Comparison of ENCODE assay signal across 8 cellular contexts in the genomic region with DNA sequence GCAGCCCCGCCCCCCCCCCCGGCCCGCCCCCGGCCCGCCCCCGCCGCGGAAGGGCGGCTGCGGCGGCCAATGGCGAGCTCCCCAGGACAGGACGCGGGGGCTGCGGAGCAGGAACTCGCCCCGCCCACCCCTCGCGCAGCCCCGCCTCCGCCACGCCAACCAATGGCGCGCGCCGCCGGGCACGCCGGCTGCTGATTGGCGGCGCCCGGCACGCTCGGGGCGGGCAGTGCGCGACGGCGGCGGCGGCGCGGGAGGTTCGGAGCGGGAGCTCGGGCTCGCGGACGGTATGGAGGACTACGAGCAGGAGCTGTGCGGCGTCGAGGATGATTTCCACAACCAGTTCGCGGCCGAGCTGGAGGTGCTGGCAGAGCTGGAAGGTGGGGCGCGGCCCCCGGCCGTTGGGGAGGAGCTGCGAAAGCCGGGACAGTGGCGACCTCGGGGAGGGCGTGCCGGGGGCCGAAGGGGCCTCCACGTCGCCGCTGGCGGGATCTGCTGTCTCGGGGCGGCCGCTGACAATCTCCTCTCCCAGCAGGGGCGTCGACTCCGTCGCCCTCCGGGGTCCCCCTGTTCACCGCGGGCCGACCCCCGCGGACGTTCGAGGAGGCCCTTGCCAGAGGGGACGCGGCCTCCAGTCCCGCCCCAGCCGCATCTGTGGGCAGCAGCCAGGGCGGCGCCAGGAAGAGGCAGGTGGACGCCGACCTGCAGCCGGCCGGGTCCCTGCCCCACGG. TPM values are rescaled to one million over a fixed set of nuclear protein-coding genes. Genes with fewer than 3 reads are reported as not detected.
DNase-seq lines count a peak whose midpoint lies in the region; ATAC-seq and TF ChIP-seq lines count a peak whose summit lies in the region.

Gene CHTF18, plus strand, starts transcription at position 222 of the 728 bp plus-strand sequence. Its CDS starts 65 bp downstream, at position 287.

- H3K4me1 Mint-ChIP-seq in activated CD4-positive, alpha-beta memory T cell treated with anti-CD3 and anti-CD28 coated beads for 36 hours (ENCODE audit: low read depth): peaks cover 5% of the 10 kb centered on the region

- no peaks in the 10 kb centered on the region for H3K9me3 ChIP-seq in liver (ENCODE audit: control insufficient read depth in 4 of 4, low read length in 3 of 4)

- intact Hi-C loops in activated CD4-positive, alpha-beta memory T cell treated with anti-CD3 and anti-CD28 coated beads for 36 hours (cut with micrococcal nuclease): no loop called here

- peaks cover 11% of the 10 kb centered on the region for H3K36me3 Mint-ChIP-seq in activated CD4-positive, alpha-beta memory T cell treated with anti-CD3 and anti-CD28 coated beads for 36 hours

- peak within 1 kb of the TSS; percentile 60 for H3K27ac Mint-ChIP-seq in activated CD4-positive, alpha-beta memory T cell treated with anti-CD3 and anti-CD28 coated beads for 36 hours

- H3K36me3 ChIP-seq in liver (ENCODE audit: control insufficient read depth in 4 of 4, insufficient read depth in 3 of 4, low read depth in 1 of 4, low read length in 3 of 4): peaks cover 0 to 3% (median 0%) of the 10 kb centered on the region in 4 donors

- peak within 1 kb of the TSS; percentile 87 for H3K4me3 Mint-ChIP-seq in activated CD4-positive, alpha-beta memory T cell treated with anti-CD3 and anti-CD28 coated beads for 36 hours

- H3K4me1 ChIP-seq in liver (ENCODE audit: control insufficient read depth in 4 of 4, insufficient read depth in 4 of 4, low read length in 3 of 4): peaks cover 6 to 21% (median 18%) of the 10 kb centered on the region in 4 donors

- DNase-seq in C1 segment of cervical spinal cord (lab: John Stamatoyannopoulos, UW) (peak; percentile 14 to 97 (median 82)), NCI-H774 (lab: John Stamatoyannopoulos, UW) (peak; percentile 72), dermis microvascular lymphatic vessel endothelial cell (ENCODE audit: low read depth in 2 of 2) (peak; percentile 74 to 95)
- DNase-seq in activated CD4-positive, alpha-beta memory T cell treated with anti-CD3 and anti-CD28 coated beads for 36 hours: peak; percentile 97
- DNase-seq in stimulated activated CD4-positive, alpha-beta T cell treated with anti-CD3 and anti-CD28 coated beads, Interleukin-2, amount 100 ng/mL, for 48 hours: peak; percentile 90 to 94

- H3K9ac ChIP-seq in liver (ENCODE audit: low read depth in 1 of 2, low read length in 2 of 2): peak within 1 kb of the TSS; percentile 59 to 71

- H3K27me3 ChIP-seq in liver (ENCODE audit: control insufficient read depth in 4 of 4, insufficient read depth in 4 of 4, low read length in 3 of 4): no peaks in the 10 kb centered on the region

- CTCF ChIA-PET in activated CD4-positive, alpha-beta memory T cell treated with anti-CD3 and anti-CD28 coated beads for 36 hours (lab: Charles Lee): interaction anchor here (0.7 to 8.0 kb wide), 6 partner anchors 15 to 74 kb away, joined by 3 to 120 read pairs (median 4); partner anchors contain the start of genes ANTKMT and METRN

- WGBS in liver: 1% methylated on average over 96 of the region's 97 CpGs

- no peak for TF ChIP-seq RAD21 in liver (IDR thresholded peaks at IDR 0.05)

- no peaks in the 10 kb centered on the region for H3K27me3 Mint-ChIP-seq in activated CD4-positive, alpha-beta memory T cell treated with anti-CD3 and anti-CD28 coated beads for 36 hours

- peak; percentile 79 for ATAC-seq in GM19397 (IDR thresholded peaks at IDR 0.05; ENCODE audit: unreplicated experiment)
- peak; percentile 58 for ATAC-seq in HG03565 (IDR thresholded peaks at IDR 0.05; ENCODE audit: unreplicated experiment)

- H3K4me3 ChIP-seq in liver (ENCODE audit: low read depth in 1 of 3, low read length in 3 of 3): peak within 1 kb of the TSS; percentile 81 to 97 (median 92)

- no peaks in the 10 kb centered on the region for H3K9me3 Mint-ChIP-seq in activated CD4-positive, alpha-beta memory T cell treated with anti-CD3 and anti-CD28 coated beads for 36 hours

- H3K27ac ChIP-seq in liver (ENCODE audit: low read depth in 1 of 2, low read length in 2 of 2): peak within 1 kb of the TSS in 1 of 2 donors; percentile 8

- TF ChIP-seq CTCF in liver (IDR thresholded peaks at IDR 0.05; ENCODE audit: low read depth, low read length, missing input control): no peak

- POLR2A ChIA-PET in activated CD4-positive, alpha-beta memory T cell treated with anti-CD3 and anti-CD28 coated beads for 36 hours (lab: Charles Lee): interaction anchor here (0.5 to 1.5 kb wide), 7 partner anchors 12 to 1804 kb away, joined by 3 to 7 read pairs (median 5); partner anchors contain the start of genes ANTKMT and GNG13

TF ChIP-seq in liver, 16 proteins besides CTCF, POLR2A, EP300 and RAD21:
- TF ChIP-seq, protein P1, sequence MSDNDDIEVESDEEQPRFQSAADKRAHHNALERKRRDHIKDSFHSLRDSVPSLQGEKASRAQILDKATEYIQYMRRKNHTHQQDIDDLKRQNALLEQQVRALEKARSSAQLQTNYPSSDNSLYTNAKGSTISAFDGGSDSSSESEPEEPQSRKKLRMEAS (IDR thresholded peaks at IDR 0.05): no peak
- TF ChIP-seq GABPA (IDR thresholded peaks at IDR 0.05 in 1 of 2, conservative IDR thresholded peaks at IDR 0.05 in 1 of 2) (no peak), YY1 (IDR thresholded peaks at IDR 0.05) (no peak), REST (IDR thresholded peaks at IDR 0.05) (no peak), RXRA (IDR thresholded peaks at IDR 0.05) (no peak), TAF1 (conservative IDR thresholded peaks at IDR 0.05) (no peak), HNF4G (IDR thresholded peaks at IDR 0.05) (no peak), SP1 (IDR thresholded peaks at IDR 0.05) (no peak), FOXA2 (IDR thresholded peaks at IDR 0.05) (no peak), FOXA1 (IDR thresholded peaks at IDR 0.05) (no peak), JUND (IDR thresholded peaks at IDR 0.05) (no peak), HNF4A (conservative IDR thresholded peaks at IDR 0.05) (no peak)
- TF ChIP-seq, protein P2, sequence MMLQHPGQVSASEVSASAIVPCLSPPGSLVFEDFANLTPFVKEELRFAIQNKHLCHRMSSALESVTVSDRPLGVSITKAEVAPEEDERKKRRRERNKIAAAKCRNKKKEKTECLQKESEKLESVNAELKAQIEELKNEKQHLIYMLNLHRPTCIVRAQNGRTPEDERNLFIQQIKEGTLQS (IDR thresholded peaks at IDR 0.05): no peak
- TF ChIP-seq, protein P3, sequence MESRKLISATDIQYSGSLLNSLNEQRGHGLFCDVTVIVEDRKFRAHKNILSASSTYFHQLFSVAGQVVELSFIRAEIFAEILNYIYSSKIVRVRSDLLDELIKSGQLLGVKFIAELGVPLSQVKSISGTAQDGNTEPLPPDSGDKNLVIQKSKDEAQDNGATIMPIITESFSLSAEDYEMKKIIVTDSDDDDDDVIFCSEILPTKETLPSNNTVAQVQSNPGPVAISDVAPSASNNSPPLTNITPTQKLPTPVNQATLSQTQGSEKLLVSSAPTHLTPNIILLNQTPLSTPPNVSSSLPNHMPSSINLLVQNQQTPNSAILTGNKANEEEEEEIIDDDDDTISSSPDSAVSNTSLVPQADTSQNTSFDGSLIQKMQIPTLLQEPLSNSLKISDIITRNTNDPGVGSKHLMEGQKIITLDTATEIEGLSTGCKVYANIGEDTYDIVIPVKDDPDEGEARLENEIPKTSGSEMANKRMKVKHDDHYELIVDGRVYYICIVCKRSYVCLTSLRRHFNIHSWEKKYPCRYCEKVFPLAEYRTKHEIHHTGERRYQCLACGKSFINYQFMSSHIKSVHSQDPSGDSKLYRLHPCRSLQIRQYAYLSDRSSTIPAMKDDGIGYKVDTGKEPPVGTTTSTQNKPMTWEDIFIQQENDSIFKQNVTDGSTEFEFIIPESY (IDR thresholded peaks at IDR 0.05): no peak

RNA-seq across cellular contexts. Expression of gene CHTF18, which starts in this region (rescaled TPM):
- 100 to 1,000 TPM; 101 to 102 TPM for total RNA-seq in activated CD4-positive, alpha-beta memory T cell treated with anti-CD3 and anti-CD28 coated beads for 36 hours
- total RNA-seq in dermis microvascular lymphatic vessel endothelial cell (8.0 and 9.9 TPM in 2 replicates), liver (10 to 100 TPM in 1 of 2 donors, 1 to 10 TPM in 1; 5.1 to 15.6 TPM)
- 1 to 10 TPM; 1.7 to 2.6 TPM for polyA plus RNA-seq in liver
